1 cellular context compared by ENCODE assay signal in genomic region chr11:36565033-36565610, GRCh38.
TF ChIP-seq lines count a peak whose summit lies in the region.

No MANE protein-coding gene starts in this region.

TF ChIP-seq in endothelial cell of umbilical vein, 7 proteins besides CTCF, POLR2A, EP300 and RAD21:
- TF ChIP-seq EZH2 (IDR thresholded peaks at IDR 0.05; ENCODE audit: borderline replicate concordance, low read depth, low read length, severe bottlenecking) (no peak), POLR2AphosphoS5 (IDR thresholded peaks at IDR 0.05; ENCODE audit: insufficient read depth, low read depth, low read length) (no peak), MAX (IDR thresholded peaks at IDR 0.05; ENCODE audit: insufficient read depth, insufficient read length) (no peak), GATA2 (IDR thresholded peaks at IDR 0.05; ENCODE audit: insufficient read depth, insufficient read length, low read depth, low read length) (no peak), MYC (IDR thresholded peaks at IDR 0.05; ENCODE audit: low read depth, low read length) (no peak), FOS (IDR thresholded peaks at IDR 0.05; ENCODE audit: borderline replicate concordance, insufficient read depth, low read length) (no peak), JUN (IDR thresholded peaks at IDR 0.05; ENCODE audit: borderline replicate concordance, insufficient read depth, insufficient read length, low read depth) (no peak)
